In genomic region chr7:2567663-2568238, GRCh38 we compare ENCODE assay signal across 8 cellular contexts. TPM values are rescaled to one million over a fixed set of nuclear protein-coding genes. Genes with fewer than 3 reads are reported as not detected.
DNase-seq lines count a peak whose midpoint lies in the region; ATAC-seq, FAIRE-seq and TF ChIP-seq lines count a peak whose summit lies in the region.

No MANE protein-coding gene starts in this region.

- intact Hi-C loops in endothelial cell of umbilical vein (cut with micrococcal nuclease), result loop anchor here (1.0 kb wide), 1 partner anchor 114 kb away; no protein-coding TSS in a partner anchor

- H3K4me1 Mint-ChIP-seq in neural progenitor cell, result peaks cover 50% of the 10 kb centered on the region

- no peak overlapping the region for H3K9ac ChIP-seq in endothelial cell of umbilical vein (replicated peaks; ENCODE audit: extremely low read depth, insufficient read depth, low read length)
- no peak overlapping the region for H3K9ac ChIP-seq in neural progenitor cell

- H3K4me2 ChIP-seq in endothelial cell of umbilical vein (ENCODE audit: insufficient read depth, low read length), result no peak overlapping the region
- no peak overlapping the region for H3K4me2 ChIP-seq in neural progenitor cell

- TF ChIP-seq POLR2A in endothelial cell of umbilical vein (IDR thresholded peaks at IDR 0.05; ENCODE audit: low read depth, low read length), result no peak

- H3K27me3 Mint-ChIP-seq in neural progenitor cell (ENCODE audit: insufficient read depth, low read depth), result no peaks in the 10 kb centered on the region

- FAIRE-seq in endothelial cell of umbilical vein (lab: Jason Lieb, UNC), result no peak

- H3K36me3 ChIP-seq in endothelial cell of umbilical vein (ENCODE audit: control insufficient read depth in 2 of 2, extremely low read depth in 1 of 2, insufficient read depth in 2 of 2, low read length in 2 of 2) (no peaks in the 10 kb centered on the region), neural progenitor cell (no peaks in the 10 kb centered on the region)

- CTCF ChIA-PET in endothelial cell of umbilical vein (lab: Charles Lee), result interaction anchor here (0.6 to 2.4 kb wide), 10 partner anchors 41 to 142 kb away, joined by 3 to 18 read pairs (median 4); partner anchors contain the start of gene TTYH3

- ATAC-seq in HG03439 (IDR thresholded peaks at IDR 0.05; ENCODE audit: unreplicated experiment), result no peak

- H3K27ac Mint-ChIP-seq in neural progenitor cell, result no peak overlapping the region

- no peak overlapping the region for H3K4me3 Mint-ChIP-seq in neural progenitor cell

- peaks cover 9% of the 10 kb centered on the region for H3K36me3 Mint-ChIP-seq in neural progenitor cell

- H3K9me3 Mint-ChIP-seq in neural progenitor cell, result no peaks in the 10 kb centered on the region

- POLR2A ChIA-PET in endothelial cell of umbilical vein (lab: Charles Lee), result no interaction called here

- H3K27me3 ChIP-seq in endothelial cell of umbilical vein (ENCODE audit: control insufficient read depth in 2 of 2, insufficient read depth in 2 of 2, low read length in 2 of 2), result no peaks in the 10 kb centered on the region
- no peaks in the 10 kb centered on the region for H3K27me3 ChIP-seq in neural progenitor cell

- dilution Hi-C loops in endothelial cell of umbilical vein (cut with MboI; ENCODE audit: extremely low pct_ligation_motif_present, low sequenced_read_pairs), result no loop called here

- peaks cover 17% of the 10 kb centered on the region for H3K4me1 ChIP-seq in endothelial cell of umbilical vein (ENCODE audit: control insufficient read depth, extremely low read depth, insufficient read depth, low read length)
- H3K4me1 ChIP-seq in neural progenitor cell, result peaks cover 32% of the 10 kb centered on the region

- BruUV-seq in endothelial cell of umbilical vein (replicated peaks; lab: Mats Ljungman, UMichigan), result no TSS peak

- no peaks in the 10 kb centered on the region for H3K79me2 ChIP-seq in endothelial cell of umbilical vein (ENCODE audit: control insufficient read depth, insufficient read depth, low read length)
- H3K79me2 ChIP-seq in neural progenitor cell (ENCODE audit: low read depth), result peaks cover 6% of the 10 kb centered on the region

- H3K9me3 ChIP-seq in endothelial cell of umbilical vein (replicated peaks; ENCODE audit: control insufficient read depth, insufficient read depth, low read length) (no peaks in the 10 kb centered on the region), neural progenitor cell (ENCODE audit: low read depth) (no peaks in the 10 kb centered on the region)

- H3K27ac ChIP-seq in endothelial cell of umbilical vein (ENCODE audit: insufficient read depth, low read depth, low read length) (no peak overlapping the region), neural progenitor cell (no peak overlapping the region)

- no peak overlapping the region for H2AFZ ChIP-seq in endothelial cell of umbilical vein (ENCODE audit: low read depth, low read length)
- H2AFZ ChIP-seq in neural progenitor cell (replicated peaks), result no peak overlapping the region

- H3K9me1 ChIP-seq in endothelial cell of umbilical vein (replicated peaks; ENCODE audit: control insufficient read depth, extremely low read depth, insufficient read depth, low read length), result no peaks in the 10 kb centered on the region

- H4K20me1 ChIP-seq in endothelial cell of umbilical vein (replicated peaks; ENCODE audit: control insufficient read depth, extremely low read depth, insufficient read depth, low read length) (no peaks in the 10 kb centered on the region), neural progenitor cell (ENCODE audit: low read depth) (peaks cover 4% of the 10 kb centered on the region)

- peak; percentile 25 to 57 for TF ChIP-seq CTCF in endothelial cell of umbilical vein (IDR thresholded peaks at IDR 0.05; ENCODE audit: extremely low read depth in 1 of 2, insufficient read depth in 1 of 2, low read depth in 1 of 2, low read length in 2 of 2)
- peak; percentile 67 for TF ChIP-seq CTCF in neural progenitor cell (IDR thresholded peaks at IDR 0.05)

- DNase-seq in D341Med (ENCODE audit: low spot score) (peak; percentile 63), NCI-H1694 treated with DMSO at 0.1 percent for 48 hours (lab: John Stamatoyannopoulos, UW) (peak; percentile 44), endothelial cell of umbilical vein (ENCODE audit: low read depth, low spot score) (no peak), neural progenitor cell (ENCODE audit: low spot score) (peak; percentile 76), NCI-H187 treated with DMSO at 0.1 percent for 48 hours (lab: John Stamatoyannopoulos, UW) (no peak), T1000 (lab: John Stamatoyannopoulos, UW) (no peak), HuH-7.5 (ENCODE audit: low spot score) (no peak)

- H3F3A ChIP-seq in neural progenitor cell (ENCODE audit: low read depth), result peaks cover 24% of the 10 kb centered on the region

- H3K4me3 ChIP-seq in endothelial cell of umbilical vein (replicated peaks in 1 of 3; ENCODE audit: insufficient read depth in 1 of 3, low read depth in 1 of 3, low read length in 3 of 3) (no peak overlapping the region), neural progenitor cell (no peak overlapping the region)

TF ChIP-seq in endothelial cell of umbilical vein, 7 proteins besides CTCF, POLR2A, EP300 and RAD21:
- no peak for TF ChIP-seq EZH2 (IDR thresholded peaks at IDR 0.05; ENCODE audit: borderline replicate concordance, low read depth, low read length, severe bottlenecking)
- TF ChIP-seq POLR2AphosphoS5 (IDR thresholded peaks at IDR 0.05; ENCODE audit: insufficient read depth, low read depth, low read length), result no peak
- TF ChIP-seq MYC (IDR thresholded peaks at IDR 0.05; ENCODE audit: low read depth, low read length), result no peak
- TF ChIP-seq JUN (IDR thresholded peaks at IDR 0.05; ENCODE audit: borderline replicate concordance, insufficient read depth, insufficient read length, low read depth), result no peak
- TF ChIP-seq FOS (IDR thresholded peaks at IDR 0.05; ENCODE audit: borderline replicate concordance, insufficient read depth, low read length), result no peak
- no peak for TF ChIP-seq MAX (IDR thresholded peaks at IDR 0.05; ENCODE audit: insufficient read depth, insufficient read length)
- TF ChIP-seq GATA2 (IDR thresholded peaks at IDR 0.05; ENCODE audit: insufficient read depth, insufficient read length, low read depth, low read length), result no peak

RNA-seq across cellular contexts. Expression of gene IQCE, which starts 9.0 kb away (rescaled TPM):
- 11.3 and 14.5 TPM in 2 replicates for total RNA-seq in endothelial cell of umbilical vein
- 4.8 and 4.9 TPM in 2 replicates for polyA plus RNA-seq in endothelial cell of umbilical vein
- polyA plus RNA-seq in endothelial cell of umbilical vein (2011; cell fraction: cytosol; rRNA removed), result 5.5 and 5.8 TPM in 2 replicates
- 18.5 and 18.6 TPM in 2 replicates for polyA plus RNA-seq in endothelial cell of umbilical vein (2011; cell fraction: nucleus; rRNA removed)
- 6.0 and 9.1 TPM in 2 replicates for polyA plus RNA-seq in endothelial cell of umbilical vein (2012)
- 9.3 and 13.5 TPM in 2 replicates for polyA minus RNA-seq in endothelial cell of umbilical vein
- polyA minus RNA-seq in endothelial cell of umbilical vein (2011; cell fraction: cytosol; rRNA and poly(A)+ RNA removed), result 10.9 TPM
- polyA minus RNA-seq in endothelial cell of umbilical vein (2011; cell fraction: nucleus; rRNA and poly(A)+ RNA removed), result 7.7 and 8.8 TPM in 2 replicates
- total RNA-seq in neural progenitor cell (ENCODE audit: low replicate concordance), result 4.6 and 10.1 TPM in 2 replicates

RNA-seq across cellular contexts. Expression of gene BRAT1, which starts 12.4 kb away (rescaled TPM):
- total RNA-seq in endothelial cell of umbilical vein (31.6 and 32.2 TPM in 2 replicates), neural progenitor cell (ENCODE audit: low replicate concordance) (9.3 and 52.2 TPM in 2 replicates)
- polyA plus RNA-seq in endothelial cell of umbilical vein, result 31.1 and 40.3 TPM in 2 replicates
- polyA plus RNA-seq in endothelial cell of umbilical vein (2011; cell fraction: cytosol; rRNA removed), result 17.5 and 24.9 TPM in 2 replicates
- polyA plus RNA-seq in endothelial cell of umbilical vein (2011; cell fraction: nucleus; rRNA removed), result 64.9 and 75.7 TPM in 2 replicates
- 22.1 and 23.0 TPM in 2 replicates for polyA plus RNA-seq in endothelial cell of umbilical vein (2012)
- 13.8 and 14.1 TPM in 2 replicates for polyA minus RNA-seq in endothelial cell of umbilical vein
- polyA minus RNA-seq in endothelial cell of umbilical vein (2011; cell fraction: cytosol; rRNA and poly(A)+ RNA removed), result 29.8 TPM
- 10.8 and 13.0 TPM in 2 replicates for polyA minus RNA-seq in endothelial cell of umbilical vein (2011; cell fraction: nucleus; rRNA and poly(A)+ RNA removed)

RNA-seq across cellular contexts. Expression of gene LFNG, which starts 48.2 kb away (rescaled TPM):
- total RNA-seq in endothelial cell of umbilical vein, result 12.6 and 15.1 TPM in 2 replicates
- 13.1 and 14.8 TPM in 2 replicates for polyA plus RNA-seq in endothelial cell of umbilical vein
- polyA plus RNA-seq in endothelial cell of umbilical vein (2011; cell fraction: cytosol; rRNA removed), result 8.3 and 11.9 TPM in 2 replicates
- 9.8 and 11.4 TPM in 2 replicates for polyA plus RNA-seq in endothelial cell of umbilical vein (2011; cell fraction: nucleus; rRNA removed)
- polyA plus RNA-seq in endothelial cell of umbilical vein (2012), result 2.4 and 3.1 TPM in 2 replicates
- 9.5 and 10.4 TPM in 2 replicates for polyA minus RNA-seq in endothelial cell of umbilical vein
- 7.8 TPM for polyA minus RNA-seq in endothelial cell of umbilical vein (2011; cell fraction: cytosol; rRNA and poly(A)+ RNA removed)
- polyA minus RNA-seq in endothelial cell of umbilical vein (2011; cell fraction: nucleus; rRNA and poly(A)+ RNA removed), result 6.2 and 13.7 TPM in 2 replicates
- 58.0 and 177 TPM in 2 replicates for total RNA-seq in neural progenitor cell (ENCODE audit: low replicate concordance)

Comparison
In these comparisons a context has a peak if more than half of its experiments do, and no peak if none do; other contexts are left out.
1. DNase-seq: peak in D341Med (single experiment), NCI-H1694 treated with DMSO at 0.1 percent for 48 hours (single experiment) and neural progenitor cell (single experiment); none in endothelial cell of umbilical vein (single experiment), NCI-H187 treated with DMSO at 0.1 percent for 48 hours (single experiment), T1000 (single experiment) and HuH-7.5 (single experiment).